In genomic region chr13:50319603-50320296, GRCh38 we compare ENCODE assay signal across 11 cellular contexts.
DNase-seq lines count a peak whose midpoint lies in the region; FAIRE-seq and TF ChIP-seq lines count a peak whose summit lies in the region.
"Had no signal": no experiment of that assay in that cellular context is flagged by ENCODE, and none has a peak within 500 bp of the region (broad histone marks: within the 10 kb centered on the region; RNA-seq: fewer than 3 reads in every experiment).

No MANE protein-coding gene starts in this region.

- CTCF ChIA-PET in PC-9 (lab: Charles Lee), result interaction anchor here (1.2 kb wide), 1 partner anchor 97 kb away, joined by 4 read pairs; no protein-coding TSS in a partner anchor
- CTCF ChIA-PET in endothelial cell of umbilical vein (lab: Charles Lee), result interaction anchor here (0.9 to 3.6 kb wide), 5 partner anchors 10 to 343 kb away, joined by 3 to 10 read pairs (median 4); no protein-coding TSS in a partner anchor

- DNase-seq in GM12865 (ENCODE audit: low read depth) (peak; percentile 9), PC-9 (peak; percentile 49 to 77), endothelial cell of umbilical vein (ENCODE audit: low read depth, low spot score) (peak; percentile 84), pulmonary artery endothelial cell (ENCODE audit: low read depth, low spot score) (peak; percentile 30), SW480 (ENCODE audit: low spot score) (no peak), DMS 273 (lab: John Stamatoyannopoulos, UW; ENCODE audit: unreplicated experiment) (no peak), Peyer's patch (no peak), NCI-H2227 (lab: John Stamatoyannopoulos, UW; ENCODE audit: unreplicated experiment) (no peak)
- DNase-seq: NCI-H1105 treated with DMSO at 0.1 percent for 48 hours; stimulated activated CD4-positive, alpha-beta T cell treated with anti-CD3 and anti-CD28 coated beads, Interleukin-1b, Interleukin-23, amount 100 ng/mL, for 48 hours had no signal

- H3K4me1 ChIP-seq in PC-9 (replicated peaks; ENCODE audit: insufficient read depth) (peaks cover 42% of the 10 kb centered on the region), endothelial cell of umbilical vein (ENCODE audit: control insufficient read depth, extremely low read depth, insufficient read depth, low read length) (peaks cover 17% of the 10 kb centered on the region), Peyer's patch (no peaks in the 10 kb centered on the region)

- TF ChIP-seq POLR2A in endothelial cell of umbilical vein (IDR thresholded peaks at IDR 0.05; ENCODE audit: low read depth, low read length) (peak; percentile 21), Peyer's patch (IDR thresholded peaks at IDR 0.05) (no peak)

- H3K36me3 ChIP-seq in PC-9 (ENCODE audit: low read depth) (no peaks in the 10 kb centered on the region), endothelial cell of umbilical vein (ENCODE audit: control insufficient read depth in 2 of 2, extremely low read depth in 1 of 2, insufficient read depth in 2 of 2, low read length in 2 of 2) (no peaks in the 10 kb centered on the region), Peyer's patch (no peaks in the 10 kb centered on the region)

- H3K4me2 ChIP-seq in PC-9, result peak overlapping the region; percentile 45
- peak overlapping the region; percentile 57 for H3K4me2 ChIP-seq in endothelial cell of umbilical vein (ENCODE audit: insufficient read depth, low read length)

- FAIRE-seq in endothelial cell of umbilical vein (lab: Jason Lieb, UNC), result no peak
- FAIRE-seq: GM12878 had no signal

- H3K4me3 ChIP-seq in GM12865 (ENCODE audit: low read depth, low read length) (no peak overlapping the region), PC-9 (no peak overlapping the region), endothelial cell of umbilical vein (replicated peaks in 1 of 3; ENCODE audit: insufficient read depth in 1 of 3, low read depth in 1 of 3, low read length in 3 of 3) (no peak overlapping the region), Peyer's patch (no peak overlapping the region)
- H3K4me3 ChIP-seq: GM12878 had no signal

- no peaks in the 10 kb centered on the region for H3K9me2 ChIP-seq in PC-9 (ENCODE audit: insufficient read depth)

- BruUV-seq in PC-9 (replicated peaks; lab: Mats Ljungman, UMichigan) (no TSS peak), endothelial cell of umbilical vein (replicated peaks; lab: Mats Ljungman, UMichigan) (no TSS peak)

- H2AFZ ChIP-seq in PC-9 (0 out of 2 replicates have a peak overlapping the region, but pooled peaks have one; percentile 19), endothelial cell of umbilical vein (ENCODE audit: low read depth, low read length) (peak overlapping the region; percentile 55)

- H3K79me2 ChIP-seq in PC-9 (ENCODE audit: low read depth), result no peaks in the 10 kb centered on the region
- H3K79me2 ChIP-seq in endothelial cell of umbilical vein (ENCODE audit: control insufficient read depth, insufficient read depth, low read length), result no peaks in the 10 kb centered on the region

- H4K20me1 ChIP-seq in PC-9 (ENCODE audit: insufficient read depth) (no peaks in the 10 kb centered on the region), endothelial cell of umbilical vein (replicated peaks; ENCODE audit: control insufficient read depth, extremely low read depth, insufficient read depth, low read length) (no peaks in the 10 kb centered on the region)

- H3K9me3 ChIP-seq in PC-9 (ENCODE audit: insufficient read depth, low read depth), result peaks cover 17% of the 10 kb centered on the region
- H3K9me3 ChIP-seq in endothelial cell of umbilical vein (replicated peaks; ENCODE audit: control insufficient read depth, insufficient read depth, low read length), result no peaks in the 10 kb centered on the region
- no peaks in the 10 kb centered on the region for H3K9me3 ChIP-seq in Peyer's patch

- peak overlapping the region; percentile 31 for H3K9ac ChIP-seq in endothelial cell of umbilical vein (replicated peaks; ENCODE audit: extremely low read depth, insufficient read depth, low read length)

- TF ChIP-seq CTCF in GM12865 (IDR thresholded peaks at IDR 0.05; ENCODE audit: insufficient read depth, low read depth, low read length, missing control alignments) (no peak), PC-9 (conservative IDR thresholded peaks at IDR 0.05) (no peak), endothelial cell of umbilical vein (IDR thresholded peaks at IDR 0.05; ENCODE audit: extremely low read depth in 1 of 2, insufficient read depth in 1 of 2, low read depth in 1 of 2, low read length in 2 of 2) (no peak), Peyer's patch (IDR thresholded peaks at IDR 0.05) (no peak)

- peaks cover 27% of the 10 kb centered on the region for H3F3A ChIP-seq in PC-9 (ENCODE audit: insufficient read depth, low read depth)

- dilution Hi-C loops in endothelial cell of umbilical vein (cut with MboI; ENCODE audit: extremely low pct_ligation_motif_present, low sequenced_read_pairs), result no loop called here

- H3K27ac ChIP-seq in PC-9 (peak overlapping the region; percentile 77), endothelial cell of umbilical vein (ENCODE audit: insufficient read depth, low read depth, low read length) (peak overlapping the region; percentile 77), Peyer's patch (peak overlapping the region in 1 of 4 donors; percentile 21)

- POLR2A ChIA-PET in PC-9 (lab: Charles Lee; ENCODE audit: unreplicated experiment) (interaction anchor here (0.6 kb wide), 2 partner anchors 149 to 993 kb away, joined by 5 to 8 read pairs; no protein-coding TSS in a partner anchor), endothelial cell of umbilical vein (lab: Charles Lee) (interaction anchor here (0.6 kb wide), 1 partner anchor 106 kb away, joined by 3 read pairs; no protein-coding TSS in a partner anchor)

- no peaks in the 10 kb centered on the region for H3K9me1 ChIP-seq in endothelial cell of umbilical vein (replicated peaks; ENCODE audit: control insufficient read depth, extremely low read depth, insufficient read depth, low read length)

- H3K27me3 ChIP-seq in PC-9 (ENCODE audit: insufficient read depth, low read depth), result no peaks in the 10 kb centered on the region
- no peaks in the 10 kb centered on the region for H3K27me3 ChIP-seq in endothelial cell of umbilical vein (ENCODE audit: control insufficient read depth in 2 of 2, insufficient read depth in 2 of 2, low read length in 2 of 2)
- H3K27me3 ChIP-seq in Peyer's patch, result no peaks in the 10 kb centered on the region

- intact Hi-C loops in PC-9 (cut with micrococcal nuclease; ENCODE audit: unreplicated experiment) (loop anchor here (1.0 to 5.0 kb wide), 3 partner anchors 38 to 237 kb away; no protein-coding TSS in a partner anchor), endothelial cell of umbilical vein (cut with micrococcal nuclease) (loop anchor here (10.0 kb wide), 1 partner anchor 125 kb away; no protein-coding TSS in a partner anchor)

TF ChIP-seq in endothelial cell of umbilical vein, 7 proteins besides CTCF, POLR2A, EP300 and RAD21:
- TF ChIP-seq EZH2 (IDR thresholded peaks at IDR 0.05; ENCODE audit: borderline replicate concordance, low read depth, low read length, severe bottlenecking) (no peak), GATA2 (IDR thresholded peaks at IDR 0.05; ENCODE audit: insufficient read depth, insufficient read length, low read depth, low read length) (peak; percentile 88)

Comparison
In these comparisons a context has a peak if more than half of its experiments do, and no peak if none do; other contexts are left out.
1. DNase-seq: peak in GM12865 (single experiment), PC-9 (2 of 2), endothelial cell of umbilical vein (single experiment) and pulmonary artery endothelial cell (single experiment); none in SW480 (single experiment), DMS 273 (single experiment), Peyer's patch (0 of 3) and NCI-H2227 (single experiment).